In genomic region chr7:50359995-50360925, GRCh38 we compare ENCODE assay signal across 10 cellular contexts. TPM values are rescaled to one million over a fixed set of nuclear protein-coding genes. Genes with fewer than 3 reads are reported as not detected.
A peak's percentile ranks its signal among the peaks of the same experiment; 100 is the strongest.
DNase-seq lines count a peak whose midpoint lies in the region; ATAC-seq and TF ChIP-seq lines count a peak whose summit lies in the region.
"Had no signal": no experiment of that assay in that cellular context is flagged by ENCODE, and none has a peak within 500 bp of the region (broad histone marks: within the 10 kb centered on the region; RNA-seq: fewer than 3 reads in every experiment).

No MANE protein-coding gene starts in this region.

- TF ChIP-seq CTCF in foreskin keratinocyte (conservative IDR thresholded peaks at IDR 0.05) = no peak

- H3K27ac ChIP-seq in foreskin keratinocyte = no peak overlapping the region
- H3K27ac ChIP-seq: dorsolateral prefrontal cortex had no signal

- DNase-seq in LHCN-M2 (ENCODE audit: low read depth) (peak; percentile 13), foreskin keratinocyte (peak in 1 of 2 donors; percentile 10), middle frontal gyrus (ENCODE audit: extremely low spot score, low spot score) (no peak)
- DNase-seq in activated CD8-positive, alpha-beta memory T cell treated with anti-CD3 and anti-CD28 coated beads, Interleukin-2, amount 50 U/mL, for 48 hours = peak; percentile 86
- peak; percentile 73 to 87 for DNase-seq in stimulated activated CD8-positive, alpha-beta memory T cell treated with anti-CD3 and anti-CD28 coated beads, Interleukin-15, amount 100 ng/mL, for 4 hours (ENCODE audit: low read depth in 2 of 2)
- DNase-seq: dorsolateral prefrontal cortex, NCI-H510A treated with DMSO at 0.1 percent for 48 hours had no signal

- no peaks in the 10 kb centered on the region for H3K4me1 ChIP-seq in foreskin keratinocyte

- no peaks in the 10 kb centered on the region for H3K27me3 ChIP-seq in foreskin keratinocyte

- ATAC-seq in foreskin keratinocyte (peak; percentile 35), GM18868 (IDR thresholded peaks at IDR 0.05; ENCODE audit: unreplicated experiment) (no peak), HG03045 (IDR thresholded peaks at IDR 0.05; ENCODE audit: unreplicated experiment) (no peak), GM21737 (IDR thresholded peaks at IDR 0.05; ENCODE audit: unreplicated experiment) (no peak)

RNA-seq across cellular contexts. Expression of gene IKZF1, which starts 55.7 kb away (rescaled TPM):
- total RNA-seq in LHCN-M2 (2014; rRNA removed) (not detected in 2 replicates), foreskin keratinocyte (not detected in 2 replicates)
- not detected for polyA plus RNA-seq in LHCN-M2 (2012)
- not detected in 2 replicates for polyA plus RNA-seq in foreskin keratinocyte
